In the genomic region with DNA sequence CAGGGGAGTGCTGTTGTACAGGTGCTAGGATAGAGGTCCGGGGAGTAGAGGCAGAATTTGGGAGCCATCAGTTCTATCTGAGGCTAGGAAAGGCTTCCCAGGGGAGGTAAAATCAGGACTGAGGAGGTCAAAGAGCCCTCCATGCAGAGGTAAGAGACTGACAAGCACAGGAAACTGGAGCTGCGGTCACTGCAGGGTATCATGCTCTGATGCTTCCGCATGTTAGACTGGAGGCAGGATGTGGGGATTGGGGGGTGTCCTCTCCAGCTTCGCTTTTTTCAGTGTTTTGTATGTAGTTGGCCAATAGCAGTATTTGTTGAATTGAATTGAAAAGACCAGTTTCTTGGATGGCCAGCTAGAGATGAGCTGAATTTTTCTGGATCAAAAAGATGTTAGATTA, we compare ENCODE assay signal across 18 cellular contexts.
"Had no signal": no experiment of that assay in that cellular context is flagged by ENCODE, and none has a peak within 500 bp of the region (broad histone marks: within the 10 kb centered on the region; RNA-seq: fewer than 3 reads in every experiment).

No MANE protein-coding gene starts in this region.

- DNase-seq: colonic mucosa; dermis blood vessel endothelial cell; foreskin melanocyte; heart left ventricle; hippocampal formation; islet precursor cell; mammary epithelial cell; naive thymus-derived CD4-positive, alpha-beta T cell; nephron progenitor cell; posterior cingulate gyrus; spleen; stimulated activated CD4-positive, alpha-beta T cell treated with anti-CD3 and anti-CD28 coated beads, Interleukin-15, amount 100 ng/mL, for 24 hours; stimulated activated CD4-positive, alpha-beta T cell treated with anti-CD3 and anti-CD28 coated beads, Interleukin-1b, Interleukin-23, amount 100 ng/mL, for 48 hours; stimulated activated CD4-positive, alpha-beta T cell treated with anti-CD3 and anti-CD28 coated beads, Interleukin-4, amount 100 ng/mL, for 24 hours; stimulated activated naive B cell treated with anti-CD40 and anti-IgM and Interleukin-4, amounts not matched to agents 10 μg/mL and 1 μg/mL and 100 μg/mL, for 72 hours; trophoblast cell had no signal

- ATAC-seq: heart left ventricle; left lobe of liver; naive thymus-derived CD4-positive, alpha-beta T cell; sciatic nerve; stimulated activated naive B cell treated with anti-CD40 and anti-IgM and Interleukin-4, amounts not matched to agents 10 μg/mL and 1 μg/mL and 100 μg/mL, for 72 hours had no signal

- H3K27ac Mint-ChIP-seq: naive thymus-derived CD4-positive, alpha-beta T cell; nephron progenitor cell; stimulated activated naive B cell treated with anti-CD40 and anti-IgM and Interleukin-4, amounts not matched to agents 10 μg/mL and 1 μg/mL and 100 μg/mL, for 72 hours had no signal

- H3K36me3 Mint-ChIP-seq: naive thymus-derived CD4-positive, alpha-beta T cell; stimulated activated naive B cell treated with anti-CD40 and anti-IgM and Interleukin-4, amounts not matched to agents 10 μg/mL and 1 μg/mL and 100 μg/mL, for 72 hours had no signal

- H3K9me3 Mint-ChIP-seq: naive thymus-derived CD4-positive, alpha-beta T cell; nephron progenitor cell; stimulated activated naive B cell treated with anti-CD40 and anti-IgM and Interleukin-4, amounts not matched to agents 10 μg/mL and 1 μg/mL and 100 μg/mL, for 72 hours had no signal

- H3K4me1 Mint-ChIP-seq: stimulated activated naive B cell treated with anti-CD40 and anti-IgM and Interleukin-4, amounts not matched to agents 10 μg/mL and 1 μg/mL and 100 μg/mL, for 72 hours had no signal

- H3K4me3 Mint-ChIP-seq: nephron progenitor cell; stimulated activated naive B cell treated with anti-CD40 and anti-IgM and Interleukin-4, amounts not matched to agents 10 μg/mL and 1 μg/mL and 100 μg/mL, for 72 hours had no signal
